In genomic region chr5:168683247-168683926, GRCh38 we compare ENCODE assay signal across 11 cellular contexts.
A peak's percentile ranks its signal among the peaks of the same experiment; 100 is the strongest.
DNase-seq lines count a peak whose midpoint lies in the region; ATAC-seq lines count a peak whose summit lies in the region.
"Had no signal": no experiment of that assay in that cellular context is flagged by ENCODE, and none has a peak within 500 bp of the region (broad histone marks: within the 10 kb centered on the region; RNA-seq: fewer than 3 reads in every experiment).

No MANE protein-coding gene starts in this region.

- H3K4me3 Mint-ChIP-seq in activated CD4-positive, alpha-beta T cell treated with anti-CD3 and anti-CD28 coated beads, Interleukin-2, amount 10 ng/mL, durations not matched to agents 7 days and 5 days = no peak overlapping the region
- peak overlapping the region; percentile 58 for H3K4me3 Mint-ChIP-seq in activated naive CD8-positive, alpha-beta T cell treated with anti-CD3 and anti-CD28 coated beads, Interleukin-2, amount 10 ng/mL, durations not matched to agents 7 days and 5 days
- H3K4me3 Mint-ChIP-seq: central memory CD8-positive, alpha-beta T cell had no signal

- peak; percentile 51 for DNase-seq in activated CD4-positive, alpha-beta T cell treated with anti-CD3 and anti-CD28 coated beads, Interleukin-2, amount 10 ng/mL, durations not matched to agents 7 days and 5 days
- peak; percentile 45 for DNase-seq in activated naive CD8-positive, alpha-beta T cell treated with anti-CD3 and anti-CD28 coated beads, Interleukin-2, amount 10 ng/mL, durations not matched to agents 7 days and 5 days
- DNase-seq in stimulated activated CD4-positive, alpha-beta T cell treated with anti-CD3 and anti-CD28 coated beads, Interleukin-4, amount 100 ng/mL, for 24 hours = peak; percentile 19
- DNase-seq in GM19238 (ENCODE audit: insufficient read length, low spot score) (no peak), cortex of kidney (lab: John Stamatoyannopoulos, UW) (no peak)
- DNase-seq: left ventricle myocardium superior, NCI-H2107 had no signal

- H3K27ac Mint-ChIP-seq in activated CD4-positive, alpha-beta T cell treated with anti-CD3 and anti-CD28 coated beads, Interleukin-2, amount 10 ng/mL, durations not matched to agents 7 days and 5 days = peak overlapping the region; percentile 87
- H3K27ac Mint-ChIP-seq in activated naive CD8-positive, alpha-beta T cell treated with anti-CD3 and anti-CD28 coated beads, Interleukin-2, amount 10 ng/mL, durations not matched to agents 7 days and 5 days = peak overlapping the region; percentile 75

- ATAC-seq in HG02759 (IDR thresholded peaks at IDR 0.05; ENCODE audit: unreplicated experiment) (peak; percentile 42), GM21423 (IDR thresholded peaks at IDR 0.05; ENCODE audit: unreplicated experiment) (no peak), HG02870 (IDR thresholded peaks at IDR 0.05; ENCODE audit: unreplicated experiment) (no peak)
- ATAC-seq in activated naive CD8-positive, alpha-beta T cell treated with anti-CD3 and anti-CD28 coated beads, Interleukin-2, amount 10 ng/mL, durations not matched to agents 7 days and 5 days (ENCODE audit: low read depth) = peak; percentile 91
- ATAC-seq: left ventricle myocardium superior had no signal

- CTCF ChIA-PET in activated CD4-positive, alpha-beta T cell treated with anti-CD3 and anti-CD28 coated beads, Interleukin-2, amount 10 ng/mL, durations not matched to agents 7 days and 5 days (lab: Charles Lee) = no interaction called here

- H3K36me3 Mint-ChIP-seq in activated CD4-positive, alpha-beta T cell treated with anti-CD3 and anti-CD28 coated beads, Interleukin-2, amount 10 ng/mL, durations not matched to agents 7 days and 5 days (ENCODE audit: low read depth) = no peaks in the 10 kb centered on the region
- H3K36me3 Mint-ChIP-seq in activated naive CD8-positive, alpha-beta T cell treated with anti-CD3 and anti-CD28 coated beads, Interleukin-2, amount 10 ng/mL, durations not matched to agents 7 days and 5 days = no peaks in the 10 kb centered on the region

- peaks cover 2% of the 10 kb centered on the region for H3K9me3 Mint-ChIP-seq in activated CD4-positive, alpha-beta T cell treated with anti-CD3 and anti-CD28 coated beads, Interleukin-2, amount 10 ng/mL, durations not matched to agents 7 days and 5 days
- H3K9me3 Mint-ChIP-seq in activated naive CD8-positive, alpha-beta T cell treated with anti-CD3 and anti-CD28 coated beads, Interleukin-2, amount 10 ng/mL, durations not matched to agents 7 days and 5 days = peaks cover 1% of the 10 kb centered on the region
- H3K9me3 Mint-ChIP-seq: central memory CD8-positive, alpha-beta T cell had no signal

- no peaks in the 10 kb centered on the region for H3K27me3 Mint-ChIP-seq in activated CD4-positive, alpha-beta T cell treated with anti-CD3 and anti-CD28 coated beads, Interleukin-2, amount 10 ng/mL, durations not matched to agents 7 days and 5 days
- H3K27me3 Mint-ChIP-seq in activated naive CD8-positive, alpha-beta T cell treated with anti-CD3 and anti-CD28 coated beads, Interleukin-2, amount 10 ng/mL, durations not matched to agents 7 days and 5 days = peaks cover 2% of the 10 kb centered on the region
- H3K27me3 Mint-ChIP-seq: central memory CD8-positive, alpha-beta T cell had no signal

- H3K4me1 Mint-ChIP-seq in activated CD4-positive, alpha-beta T cell treated with anti-CD3 and anti-CD28 coated beads, Interleukin-2, amount 10 ng/mL, durations not matched to agents 7 days and 5 days = peaks cover 16% of the 10 kb centered on the region
- H3K4me1 Mint-ChIP-seq in activated naive CD8-positive, alpha-beta T cell treated with anti-CD3 and anti-CD28 coated beads, Interleukin-2, amount 10 ng/mL, durations not matched to agents 7 days and 5 days = peaks cover 9% of the 10 kb centered on the region
- H3K4me1 Mint-ChIP-seq: central memory CD8-positive, alpha-beta T cell had no signal

- POLR2A ChIA-PET in activated CD4-positive, alpha-beta T cell treated with anti-CD3 and anti-CD28 coated beads, Interleukin-2, amount 10 ng/mL, durations not matched to agents 7 days and 5 days (lab: Charles Lee) = no interaction called here
- POLR2A ChIA-PET in activated naive CD8-positive, alpha-beta T cell treated with anti-CD3 and anti-CD28 coated beads, Interleukin-2, amount 10 ng/mL, durations not matched to agents 7 days and 5 days (lab: Charles Lee) = no interaction called here

Comparison
In these comparisons a context has a peak if more than half of its experiments do, and no peak if none do; other contexts are left out.
1. ATAC-seq: peak in HG02759 (single experiment) and activated naive CD8-positive, alpha-beta T cell treated with anti-CD3 and anti-CD28 coated beads, Interleukin-2, amount 10 ng/mL, durations not matched to agents 7 days and 5 days (single experiment); none in GM21423 (single experiment) and HG02870 (single experiment).
2. DNase-seq: peak in activated CD4-positive, alpha-beta T cell treated with anti-CD3 and anti-CD28 coated beads, Interleukin-2, amount 10 ng/mL, durations not matched to agents 7 days and 5 days (single experiment), activated naive CD8-positive, alpha-beta T cell treated with anti-CD3 and anti-CD28 coated beads, Interleukin-2, amount 10 ng/mL, durations not matched to agents 7 days and 5 days (single experiment) and stimulated activated CD4-positive, alpha-beta T cell treated with anti-CD3 and anti-CD28 coated beads, Interleukin-4, amount 100 ng/mL, for 24 hours (single experiment); none in GM19238 (single experiment) and cortex of kidney (single experiment).